Comparison of ENCODE assay signal across 1 cellular context in the genomic region with DNA sequence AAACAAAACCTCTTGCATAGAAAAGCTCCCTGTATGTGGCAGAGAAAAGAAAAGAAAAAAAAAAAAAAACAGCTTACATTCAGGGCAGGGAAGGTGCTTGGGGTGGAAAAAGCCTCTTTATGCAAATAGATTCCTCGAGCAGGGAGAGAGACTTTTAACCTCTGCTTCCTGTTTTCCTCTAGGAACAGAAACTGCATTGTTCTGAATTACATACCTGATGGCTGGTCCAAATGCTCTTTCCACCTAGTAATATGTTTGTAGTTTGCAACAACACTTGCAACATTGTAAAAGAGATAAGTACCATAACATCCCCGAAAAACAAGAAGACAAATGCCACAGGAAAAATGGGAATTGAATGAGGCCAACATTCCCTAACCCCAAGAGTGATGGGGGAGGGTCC.
A peak's percentile ranks its signal among the peaks of the same experiment; 100 is the strongest.
TF ChIP-seq lines count a peak whose summit lies in the region.

No MANE protein-coding gene starts in this region.

TF ChIP-seq in HepG2, 621 proteins besides CTCF, POLR2A, EP300 and RAD21 (continued from another document):
- TF ChIP-seq, protein P1, sequence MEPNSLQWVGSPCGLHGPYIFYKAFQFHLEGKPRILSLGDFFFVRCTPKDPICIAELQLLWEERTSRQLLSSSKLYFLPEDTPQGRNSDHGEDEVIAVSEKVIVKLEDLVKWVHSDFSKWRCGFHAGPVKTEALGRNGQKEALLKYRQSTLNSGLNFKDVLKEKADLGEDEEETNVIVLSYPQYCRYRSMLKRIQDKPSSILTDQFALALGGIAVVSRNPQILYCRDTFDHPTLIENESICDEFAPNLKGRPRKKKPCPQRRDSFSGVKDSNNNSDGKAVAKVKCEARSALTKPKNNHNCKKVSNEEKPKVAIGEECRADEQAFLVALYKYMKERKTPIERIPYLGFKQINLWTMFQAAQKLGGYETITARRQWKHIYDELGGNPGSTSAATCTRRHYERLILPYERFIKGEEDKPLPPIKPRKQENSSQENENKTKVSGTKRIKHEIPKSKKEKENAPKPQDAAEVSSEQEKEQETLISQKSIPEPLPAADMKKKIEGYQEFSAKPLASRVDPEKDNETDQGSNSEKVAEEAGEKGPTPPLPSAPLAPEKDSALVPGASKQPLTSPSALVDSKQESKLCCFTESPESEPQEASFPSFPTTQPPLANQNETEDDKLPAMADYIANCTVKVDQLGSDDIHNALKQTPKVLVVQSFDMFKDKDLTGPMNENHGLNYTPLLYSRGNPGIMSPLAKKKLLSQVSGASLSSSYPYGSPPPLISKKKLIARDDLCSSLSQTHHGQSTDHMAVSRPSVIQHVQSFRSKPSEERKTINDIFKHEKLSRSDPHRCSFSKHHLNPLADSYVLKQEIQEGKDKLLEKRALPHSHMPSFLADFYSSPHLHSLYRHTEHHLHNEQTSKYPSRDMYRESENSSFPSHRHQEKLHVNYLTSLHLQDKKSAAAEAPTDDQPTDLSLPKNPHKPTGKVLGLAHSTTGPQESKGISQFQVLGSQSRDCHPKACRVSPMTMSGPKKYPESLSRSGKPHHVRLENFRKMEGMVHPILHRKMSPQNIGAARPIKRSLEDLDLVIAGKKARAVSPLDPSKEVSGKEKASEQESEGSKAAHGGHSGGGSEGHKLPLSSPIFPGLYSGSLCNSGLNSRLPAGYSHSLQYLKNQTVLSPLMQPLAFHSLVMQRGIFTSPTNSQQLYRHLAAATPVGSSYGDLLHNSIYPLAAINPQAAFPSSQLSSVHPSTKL (CRISPR knock-in tag; IDR thresholded peaks at IDR 0.05), result peak; percentile 50
- TF ChIP-seq RARA (CRISPR knock-in tag; IDR thresholded peaks at IDR 0.05), result peak; percentile 38; the same call in 1 of the 2 replicates
- TF ChIP-seq SRSF1 (optimal IDR thresholded peaks at IDR 0.05; ENCODE audit: low read depth, low read length), result no peak
- no peak for TF ChIP-seq FOXP1 (IDR thresholded peaks at IDR 0.05)
- peak; percentile 68; the same call in 1 of the 2 replicates for TF ChIP-seq FOXP1 (CRISPR knock-in tag; IDR thresholded peaks at IDR 0.05)
- TF ChIP-seq NR2F6 (IDR thresholded peaks at IDR 0.05), result no peak
- TF ChIP-seq NR2F6 (CRISPR knock-in tag; IDR thresholded peaks at IDR 0.05), result peak; percentile 54
- peak; percentile 18; the same call in 1 of the 2 replicates for TF ChIP-seq NCOA2 (CRISPR knock-in tag; IDR thresholded peaks at IDR 0.05)
- TF ChIP-seq MXI1 (IDR thresholded peaks at IDR 0.05; ENCODE audit: borderline replicate concordance, low read depth, low read length), result no peak
- TF ChIP-seq SOX13 (IDR thresholded peaks at IDR 0.05), result no peak
- TF ChIP-seq SOX13 (CRISPR knock-in tag; conservative IDR thresholded peaks at IDR 0.05 in 1 of 2, IDR thresholded peaks at IDR 0.05 in 1 of 2), result peak in 1 of 2 experiments; percentile 71; a peak in 2 of 4 replicates
- TF ChIP-seq RXRB (CRISPR knock-in tag; IDR thresholded peaks at IDR 0.05; ENCODE audit: borderline replicate concordance), result 0 out of 2 replicates have a peak, but pooled peaks have one; percentile 9
- TF ChIP-seq, protein P2, sequence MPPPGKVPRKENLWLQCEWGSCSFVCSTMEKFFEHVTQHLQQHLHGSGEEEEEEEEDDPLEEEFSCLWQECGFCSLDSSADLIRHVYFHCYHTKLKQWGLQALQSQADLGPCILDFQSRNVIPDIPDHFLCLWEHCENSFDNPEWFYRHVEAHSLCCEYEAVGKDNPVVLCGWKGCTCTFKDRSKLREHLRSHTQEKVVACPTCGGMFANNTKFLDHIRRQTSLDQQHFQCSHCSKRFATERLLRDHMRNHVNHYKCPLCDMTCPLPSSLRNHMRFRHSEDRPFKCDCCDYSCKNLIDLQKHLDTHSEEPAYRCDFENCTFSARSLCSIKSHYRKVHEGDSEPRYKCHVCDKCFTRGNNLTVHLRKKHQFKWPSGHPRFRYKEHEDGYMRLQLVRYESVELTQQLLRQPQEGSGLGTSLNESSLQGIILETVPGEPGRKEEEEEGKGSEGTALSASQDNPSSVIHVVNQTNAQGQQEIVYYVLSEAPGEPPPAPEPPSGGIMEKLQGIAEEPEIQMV (CRISPR knock-in tag; IDR thresholded peaks at IDR 0.05; ENCODE audit: low read depth), result no peak
- 0 out of 2 replicates have a peak, but pooled peaks have one; percentile 30 for TF ChIP-seq SAP130 (CRISPR knock-in tag; IDR thresholded peaks at IDR 0.05; ENCODE audit: low read depth)
